1 cellular context compared by ENCODE assay signal in genomic region chr17:78346605-78347250, GRCh38.
TF ChIP-seq lines count a peak whose summit lies in the region.

No MANE protein-coding gene starts in this region.

TF ChIP-seq in K562, 482 proteins besides CTCF, POLR2A, EP300 and RAD21 (continues in another document):
- TF ChIP-seq NR0B1 (IDR thresholded peaks at IDR 0.05; ENCODE audit: partially characterized antibody) (no peak), ZNF311 (CRISPR knock-in tag; IDR thresholded peaks at IDR 0.05) (no peak), NCOA6 (IDR thresholded peaks at IDR 0.05) (no peak), THRB (CRISPR knock-in tag; conservative IDR thresholded peaks at IDR 0.05) (0 out of 2 replicates have a peak, but pooled peaks have one; percentile 35), RBFOX2 (IDR thresholded peaks at IDR 0.05; ENCODE audit: low read depth, low read length) (no peak), CREBBP (IDR thresholded peaks at IDR 0.05; ENCODE audit: low read depth, low read length) (no peak), RERE (CRISPR knock-in tag; IDR thresholded peaks at IDR 0.05; ENCODE audit: borderline replicate concordance) (no peak), ID3 (CRISPR knock-in tag; IDR thresholded peaks at IDR 0.05) (no peak), ID3 (tag; IDR thresholded peaks at IDR 0.05) (no peak), ATF3 (IDR thresholded peaks at IDR 0.05) (no peak), ATF3 (CRISPR knock-in tag; conservative IDR thresholded peaks at IDR 0.05) (no peak), SMARCA5 (IDR thresholded peaks at IDR 0.05) (0 out of 2 replicates have a peak, but pooled peaks have one; percentile 25), DDX20 (tag; IDR thresholded peaks at IDR 0.05; ENCODE audit: low read depth) (no peak), HDAC1 (IDR thresholded peaks at IDR 0.05) (peak in 1 of 2 experiments; percentile 50; a peak in 1 of 4 replicates), CSDE1 (IDR thresholded peaks at IDR 0.05) (no peak), SIN3A (IDR thresholded peaks at IDR 0.05; ENCODE audit: borderline replicate concordance in 2 of 2, control insufficient read depth in 1 of 2, low read depth in 2 of 2, low read length in 2 of 2) (no peak), TEAD2 (tag; IDR thresholded peaks at IDR 0.05) (no peak), SAFB2 (IDR thresholded peaks at IDR 0.05; ENCODE audit: borderline replicate concordance, low read depth, low read length, severe bottlenecking) (no peak), MTA2 (IDR thresholded peaks at IDR 0.05; ENCODE audit: low read depth) (peak; percentile 48; the same call in 1 of the 2 replicates), SRF (CRISPR knock-in tag; IDR thresholded peaks at IDR 0.05) (no peak), ZNF324 (CRISPR knock-in tag; IDR thresholded peaks at IDR 0.05) (no peak), TCF15 (CRISPR knock-in tag; IDR thresholded peaks at IDR 0.05) (no peak), CREB5 (CRISPR knock-in tag; IDR thresholded peaks at IDR 0.05) (no peak), E2F3 (CRISPR knock-in tag; IDR thresholded peaks at IDR 0.05) (no peak), MLLT1 (IDR thresholded peaks at IDR 0.05) (peak; percentile 38 to 42; a peak in 1 of 4 replicates), NFXL1 (CRISPR knock-in tag; IDR thresholded peaks at IDR 0.05) (no peak), BCLAF1 (IDR thresholded peaks at IDR 0.05; ENCODE audit: borderline replicate concordance in 1 of 2, control insufficient read depth in 1 of 2, low read depth in 2 of 2, low read length in 1 of 2) (no peak), DPF2 (IDR thresholded peaks at IDR 0.05) (0 out of 2 replicates have a peak, but pooled peaks have one; percentile 31), CBX2 (IDR thresholded peaks at IDR 0.05; ENCODE audit: insufficient read depth, low read length, poor library complexity, severe bottlenecking) (no peak), ZNF449 (CRISPR knock-in tag; IDR thresholded peaks at IDR 0.05) (no peak), ZNF561 (CRISPR knock-in tag; conservative IDR thresholded peaks at IDR 0.05) (no peak), USF2 (CRISPR knock-in tag; IDR thresholded peaks at IDR 0.05) (no peak), EGR1 (conservative IDR thresholded peaks at IDR 0.05) (no peak), U2AF1 (optimal IDR thresholded peaks at IDR 0.05; ENCODE audit: low read depth, low read length) (no peak), ZNF395 (CRISPR knock-in tag; IDR thresholded peaks at IDR 0.05) (no peak), SMARCA4 (IDR thresholded peaks at IDR 0.05) (0 out of 2 replicates have a peak, but pooled peaks have one; percentile 22), MBD2 (IDR thresholded peaks at IDR 0.05; ENCODE audit: borderline replicate concordance, low read depth) (no peak), PYGO2 (tag; IDR thresholded peaks at IDR 0.05) (no peak), HOXB6 (CRISPR knock-in tag; IDR thresholded peaks at IDR 0.05; ENCODE audit: borderline replicate concordance) (no peak), TOE1 (IDR thresholded peaks at IDR 0.05; ENCODE audit: borderline replicate concordance) (no peak), TOE1 (CRISPR knock-in tag; IDR thresholded peaks at IDR 0.05; ENCODE audit: borderline replicate concordance, low read depth) (no peak), HES1 (IDR thresholded peaks at IDR 0.05; ENCODE audit: low read depth) (no peak)
